ENCODE assay signal across 11 cellular contexts in genomic region chr7:13945670-13946069, GRCh38. TPM values are rescaled to one million over a fixed set of nuclear protein-coding genes. Genes with fewer than 3 reads are reported as not detected.
DNase-seq lines count a peak whose midpoint lies in the region; ATAC-seq and TF ChIP-seq lines count a peak whose summit lies in the region.
"Had no signal": no experiment of that assay in that cellular context is flagged by ENCODE, and none has a peak within 500 bp of the region (broad histone marks: within the 10 kb centered on the region; RNA-seq: fewer than 3 reads in every experiment).

No MANE protein-coding gene starts in this region.

- H3K4me1 Mint-ChIP-seq in activated CD8-positive, alpha-beta T cell treated with anti-CD3 and anti-CD28 coated beads for 36 hours (ENCODE audit: low read depth) = no peaks in the 10 kb centered on the region
- H3K4me1 Mint-ChIP-seq in CD4-positive, alpha-beta memory T cell = no peaks in the 10 kb centered on the region
- H3K4me1 Mint-ChIP-seq: activated naive CD8-positive, alpha-beta T cell treated with anti-CD3 and anti-CD28 coated beads, Interleukin-2, amount 50 U/mL, for 24 hours had no signal

- no peaks in the 10 kb centered on the region for H4K20me1 ChIP-seq in hepatocyte (ENCODE audit: insufficient read depth, poor library complexity, severe bottlenecking)

- no peak for TF ChIP-seq CTCF in hepatocyte (IDR thresholded peaks at IDR 0.05; ENCODE audit: poor library complexity)
- no peak for TF ChIP-seq CTCF in activated CD8-positive, alpha-beta T cell treated with anti-CD3 and anti-CD28 coated beads for 36 hours (IDR thresholded peaks at IDR 0.05)

- no peak overlapping the region for H3K27ac Mint-ChIP-seq in activated CD8-positive, alpha-beta T cell treated with anti-CD3 and anti-CD28 coated beads for 36 hours
- H3K27ac Mint-ChIP-seq in CD4-positive, alpha-beta memory T cell = no peak overlapping the region
- H3K27ac Mint-ChIP-seq: activated naive CD8-positive, alpha-beta T cell treated with anti-CD3 and anti-CD28 coated beads, Interleukin-2, amount 50 U/mL, for 24 hours had no signal

- H3K27me3 ChIP-seq in HUES64 (ENCODE audit: insufficient read depth, low read length) (no peaks in the 10 kb centered on the region), hepatocyte (no peaks in the 10 kb centered on the region)
- H3K27me3 ChIP-seq in CD4-positive, alpha-beta memory T cell (ENCODE audit: insufficient read depth, low read length) = no peaks in the 10 kb centered on the region

- peak; percentile 59 for DNase-seq in RPMI7951 (ENCODE audit: low read depth)
- no peak for DNase-seq in hepatocyte (ENCODE audit: low spot score)
- DNase-seq in stromal cell of bone marrow (ENCODE audit: low read depth) = peak; percentile 44
- DNase-seq in KBM-7 = no peak
- DNase-seq in activated CD8-positive, alpha-beta T cell treated with anti-CD3 and anti-CD28 coated beads for 36 hours = no peak
- DNase-seq in CD4-positive, alpha-beta memory T cell = no peak
- DNase-seq: activated CD4-positive, alpha-beta T cell treated with anti-CD3 and anti-CD28 coated beads, Interleukin-2, amount 50 U/mL, for 48 hours; activated naive CD8-positive, alpha-beta T cell treated with anti-CD3 and anti-CD28 coated beads, Interleukin-2, amount 50 U/mL, for 24 hours; NCI-H2029 had no signal

- H3K79me2 ChIP-seq in hepatocyte = no peaks in the 10 kb centered on the region
- H3K79me2 ChIP-seq: parathyroid adenoma had no signal

- in situ Hi-C loops in KBM-7 (cut with MboI; ENCODE audit: low pct_unique_long_range_greater_than_20kb, low sequenced_read_pairs) = no loop called here

- WGBS in HUES64 = 93% methylated on average over 6 of the region's 7 CpGs
- 65% methylated on average over 7 of the region's 7 CpGs for WGBS in hepatocyte (ENCODE audit: low lambda C conversion rate, missing lambda C conversion rate)

- H3K9me3 Mint-ChIP-seq in activated CD8-positive, alpha-beta T cell treated with anti-CD3 and anti-CD28 coated beads for 36 hours = peaks cover 2% of the 10 kb centered on the region
- H3K9me3 Mint-ChIP-seq in CD4-positive, alpha-beta memory T cell = peaks cover 0 to 1% (median 0%) of the 10 kb centered on the region in 8 donors
- H3K9me3 Mint-ChIP-seq: activated naive CD8-positive, alpha-beta T cell treated with anti-CD3 and anti-CD28 coated beads, Interleukin-2, amount 50 U/mL, for 24 hours had no signal

- intact Hi-C loops in activated CD8-positive, alpha-beta T cell treated with anti-CD3 and anti-CD28 coated beads for 36 hours (cut with micrococcal nuclease) = no loop called here
- intact Hi-C loops in CD4-positive, alpha-beta memory T cell (cut with micrococcal nuclease) = no loop called here

- H3K9ac ChIP-seq in HUES64 (ENCODE audit: low read depth, low read length) = no peak overlapping the region
- H3K9ac ChIP-seq: parathyroid adenoma had no signal

- H3K9me3 ChIP-seq in HUES64 (ENCODE audit: insufficient read depth, low read depth, low read length) (no peaks in the 10 kb centered on the region), hepatocyte (ENCODE audit: low read depth) (no peaks in the 10 kb centered on the region)
- H3K9me3 ChIP-seq in CD4-positive, alpha-beta memory T cell (ENCODE audit: control insufficient read depth in 1 of 2, low read length in 2 of 2) = no peaks in the 10 kb centered on the region

- H3K36me3 ChIP-seq in HUES64 (ENCODE audit: insufficient read depth, low read length) (peaks cover 30% of the 10 kb centered on the region), hepatocyte (replicated peaks; ENCODE audit: insufficient read depth, low read depth) (no peaks in the 10 kb centered on the region)
- no peaks in the 10 kb centered on the region for H3K36me3 ChIP-seq in CD4-positive, alpha-beta memory T cell (ENCODE audit: insufficient read depth, low read length)

- CTCF ChIA-PET in activated CD8-positive, alpha-beta T cell treated with anti-CD3 and anti-CD28 coated beads for 36 hours (lab: Charles Lee) = no interaction called here
- CTCF ChIA-PET in CD4-positive, alpha-beta memory T cell (lab: Charles Lee; ENCODE audit: partially characterized antibody) = no interaction called here

- H3K9me2 ChIP-seq in hepatocyte (replicated peaks; ENCODE audit: insufficient read depth) = no peaks in the 10 kb centered on the region

- peak overlapping the region; percentile 29 for H3K4me2 ChIP-seq in hepatocyte

- H3K4me3 ChIP-seq in HUES64 (ENCODE audit: low read length) (no peak overlapping the region), hepatocyte (no peak overlapping the region)
- no peak overlapping the region for H3K4me3 ChIP-seq in CD4-positive, alpha-beta memory T cell (ENCODE audit: low read length in 2 of 2)

- H3K36me3 Mint-ChIP-seq in activated CD8-positive, alpha-beta T cell treated with anti-CD3 and anti-CD28 coated beads for 36 hours (ENCODE audit: low read depth) = no peaks in the 10 kb centered on the region
- H3K36me3 Mint-ChIP-seq in CD4-positive, alpha-beta memory T cell = no peaks in the 10 kb centered on the region

- no peak for ATAC-seq in activated CD8-positive, alpha-beta T cell treated with anti-CD3 and anti-CD28 coated beads for 36 hours
- ATAC-seq: activated naive CD8-positive, alpha-beta T cell treated with anti-CD3 and anti-CD28 coated beads, Interleukin-2, amount 50 U/mL, for 24 hours had no signal

- H3K4me1 ChIP-seq in HUES64 (ENCODE audit: insufficient read depth, low read length) (peaks cover 14% of the 10 kb centered on the region), hepatocyte (ENCODE audit: insufficient read depth) (no peaks in the 10 kb centered on the region)
- no peaks in the 10 kb centered on the region for H3K4me1 ChIP-seq in CD4-positive, alpha-beta memory T cell (ENCODE audit: insufficient read depth, low read length)
- H3K4me1 ChIP-seq: parathyroid adenoma had no signal

- no peak overlapping the region for H2AFZ ChIP-seq in hepatocyte
- H2AFZ ChIP-seq: parathyroid adenoma had no signal

- POLR2A ChIA-PET in activated CD8-positive, alpha-beta T cell treated with anti-CD3 and anti-CD28 coated beads for 36 hours (lab: Charles Lee) = no interaction called here
- POLR2A ChIA-PET in CD4-positive, alpha-beta memory T cell (lab: Charles Lee; ENCODE audit: partially characterized antibody) = no interaction called here

- H3K27ac ChIP-seq in HUES64 (ENCODE audit: low read depth, low read length) (0 out of 2 replicates have a peak overlapping the region, but pooled peaks have one; percentile 15), hepatocyte (no peak overlapping the region)
- no peak overlapping the region for H3K27ac ChIP-seq in CD4-positive, alpha-beta memory T cell (ENCODE audit: low read depth, low read length)
- H3K27ac ChIP-seq: parathyroid adenoma had no signal

- H3K27me3 Mint-ChIP-seq in activated CD8-positive, alpha-beta T cell treated with anti-CD3 and anti-CD28 coated beads for 36 hours = no peaks in the 10 kb centered on the region
- H3K27me3 Mint-ChIP-seq in CD4-positive, alpha-beta memory T cell = no peaks in the 10 kb centered on the region
- H3K27me3 Mint-ChIP-seq: activated naive CD8-positive, alpha-beta T cell treated with anti-CD3 and anti-CD28 coated beads, Interleukin-2, amount 50 U/mL, for 24 hours had no signal

- H3K4me3 Mint-ChIP-seq in activated CD8-positive, alpha-beta T cell treated with anti-CD3 and anti-CD28 coated beads for 36 hours = no peak overlapping the region
- no peak overlapping the region for H3K4me3 Mint-ChIP-seq in CD4-positive, alpha-beta memory T cell
- H3K4me3 Mint-ChIP-seq: activated naive CD8-positive, alpha-beta T cell treated with anti-CD3 and anti-CD28 coated beads, Interleukin-2, amount 50 U/mL, for 24 hours had no signal

RNA-seq across cellular contexts. Expression of gene ETV1, which starts 43.8 kb away (rescaled TPM):
- 43.6 TPM for polyA plus RNA-seq in HUES64 (2013, experiment 1 of 2)
- polyA plus RNA-seq in HUES64 (2013, experiment 2 of 2) = 53.4 TPM
- total RNA-seq in RPMI7951 (2014; rRNA removed; shearing (Covaris generic)) = 91.5 and 128 TPM in 2 replicates
- 8.4 and 8.9 TPM in 2 replicates for total RNA-seq in hepatocyte
- 4.6 and 5.9 TPM in 2 replicates for polyA plus RNA-seq in hepatocyte
- total RNA-seq in activated CD8-positive, alpha-beta T cell treated with anti-CD3 and anti-CD28 coated beads for 36 hours = under 1 TPM; 0.18 to 0.56 TPM
- total RNA-seq in CD4-positive, alpha-beta memory T cell = under 1 TPM in 1 of 2 experiments, not detected in 1; 0.47 TPM
- polyA plus RNA-seq in CD4-positive, alpha-beta memory T cell = not detected

Comparison
In these comparisons a context has a peak if more than half of its experiments do, and no peak if none do; other contexts are left out.
1. DNase-seq: peak in RPMI7951 (single experiment) and stromal cell of bone marrow (single experiment); none in hepatocyte (single experiment), KBM-7 (single experiment), activated CD8-positive, alpha-beta T cell treated with anti-CD3 and anti-CD28 coated beads for 36 hours (single experiment) and CD4-positive, alpha-beta memory T cell (0 of 5).